In genomic region chr7:90984692-90985091, GRCh38 we compare ENCODE assay signal across 18 cellular contexts.
DNase-seq lines count a peak whose midpoint lies in the region; ATAC-seq, FAIRE-seq and TF ChIP-seq lines count a peak whose summit lies in the region.
"Had no signal": no experiment of that assay in that cellular context is flagged by ENCODE, and none has a peak within 500 bp of the region (broad histone marks: within the 10 kb centered on the region; RNA-seq: fewer than 3 reads in every experiment).

No MANE protein-coding gene starts in this region.

- TF ChIP-seq EP300 in A549 (IDR thresholded peaks at IDR 0.05) (no peak), ovary (IDR thresholded peaks at IDR 0.05) (no peak)

- in situ Hi-C loops in GM13977 (cut with MboI; ENCODE audit: low pct_unique_long_range_greater_than_20kb, low sequenced_read_pairs, unreplicated experiment), result no loop called here

- DNase-seq in A549 (ENCODE audit: low read depth in 1 of 2, low spot score in 1 of 2) (no peak), GM19239 (ENCODE audit: insufficient read length, low spot score) (no peak), astrocyte (ENCODE audit: low read depth) (no peak), ovary (no peak), RPMI8226 (no peak), GM13977 (ENCODE audit: low spot score) (no peak)
- DNase-seq: 8988T; C1 segment of cervical spinal cord; Calu3; CD4-positive, alpha-beta memory T cell; COR-L47; DMS53; DMS79 treated with DMSO at 0.1 percent for 48 hours; GF-D8; HFFc6 had no signal

- H3K4me2 ChIP-seq in A549 (no peak overlapping the region), astrocyte (ENCODE audit: low read length) (no peak overlapping the region)
- H3K4me2 ChIP-seq: GM23338 had no signal

- H3K36me3 ChIP-seq in astrocyte (ENCODE audit: insufficient read depth, low read length), result no peaks in the 10 kb centered on the region
- no peaks in the 10 kb centered on the region for H3K36me3 ChIP-seq in ovary
- H3K36me3 ChIP-seq: HAP-1 had no signal

- H3K36me3 Mint-ChIP-seq in astrocyte (ENCODE audit: low read depth, unreplicated experiment), result peaks cover 15% of the 10 kb centered on the region
- H3K36me3 Mint-ChIP-seq: CD4-positive, alpha-beta memory T cell had no signal

- TF ChIP-seq RAD21 in A549 (conservative IDR thresholded peaks at IDR 0.05 in 1 of 2, IDR thresholded peaks at IDR 0.05 in 1 of 2), result no peak

- CTCF ChIA-PET in A549 (lab: Yijun Ruan, JAX), result no interaction called here

- H3K4me1 Mint-ChIP-seq in astrocyte (ENCODE audit: low read depth, unreplicated experiment), result no peaks in the 10 kb centered on the region
- H3K4me1 Mint-ChIP-seq: CD4-positive, alpha-beta memory T cell; GM23338 had no signal

- H3K27ac ChIP-seq in A549 (no peak overlapping the region), astrocyte (ENCODE audit: low read depth, low read length) (no peak overlapping the region), ovary (no peak overlapping the region)

- H3K27ac Mint-ChIP-seq in astrocyte (ENCODE audit: unreplicated experiment), result no peak overlapping the region
- H3K27ac Mint-ChIP-seq: CD4-positive, alpha-beta memory T cell; GM23338; HFFc6 had no signal

- H3K9ac ChIP-seq in astrocyte (ENCODE audit: low read length), result no peak overlapping the region

- TF ChIP-seq POLR2A in A549 (IDR thresholded peaks at IDR 0.05; ENCODE audit: low read length) (no peak), ovary (IDR thresholded peaks at IDR 0.05) (no peak)

- ATAC-seq in A549, result no peak
- ATAC-seq: GM23338 had no signal

- H3K4me3 ChIP-seq in A549 (no peak overlapping the region), astrocyte (ENCODE audit: insufficient read depth, low read depth, low read length) (no peak overlapping the region), ovary (no peak overlapping the region)
- H3K4me3 ChIP-seq: GM23338, HAP-1 had no signal

- POLR2A ChIA-PET in A549 (lab: Yijun Ruan, JAX), result no interaction called here

- H3K27me3 ChIP-seq in astrocyte (ENCODE audit: insufficient read depth, low read length) (no peaks in the 10 kb centered on the region), ovary (no peaks in the 10 kb centered on the region)

- H3K27me3 Mint-ChIP-seq in astrocyte (ENCODE audit: low read depth, unreplicated experiment), result no peaks in the 10 kb centered on the region
- H3K27me3 Mint-ChIP-seq: CD4-positive, alpha-beta memory T cell had no signal

- WGBS in A549 (ENCODE audit: missing lambda C conversion rate), result 25% methylated on average over 1 of the region's 1 CpG
- WGBS in ovary, 3 donors, result 90 to 97% (median 94%) methylated on average over 1 of the region's 1 CpG

- H3K9me3 ChIP-seq in A549 (no peaks in the 10 kb centered on the region), astrocyte (ENCODE audit: insufficient read depth, low read depth, low read length) (peaks cover 3% of the 10 kb centered on the region), ovary (no peaks in the 10 kb centered on the region)
- H3K9me3 ChIP-seq: HAP-1 had no signal

- no peaks in the 10 kb centered on the region for H4K20me1 ChIP-seq in astrocyte (ENCODE audit: insufficient read depth, low read length)

- peaks cover 13% of the 10 kb centered on the region for H3K9me3 Mint-ChIP-seq in astrocyte (ENCODE audit: unreplicated experiment)

- no peaks in the 10 kb centered on the region for H3K79me2 ChIP-seq in astrocyte (ENCODE audit: insufficient read depth, low read length)

- H3K4me1 ChIP-seq in A549 (no peaks in the 10 kb centered on the region), astrocyte (ENCODE audit: insufficient read depth, low read length) (no peaks in the 10 kb centered on the region), ovary (ENCODE audit: insufficient read depth) (no peaks in the 10 kb centered on the region)

- intact Hi-C loops in ovary (cut with DNase I), result no loop called here

- TF ChIP-seq CTCF in A549 (IDR thresholded peaks at IDR 0.05) (no peak), astrocyte (IDR thresholded peaks at IDR 0.05; ENCODE audit: insufficient read depth, low read depth, low read length) (no peak), ovary (IDR thresholded peaks at IDR 0.05) (no peak), GM13977 (IDR thresholded peaks at IDR 0.05; ENCODE audit: extremely low read depth, insufficient read depth, missing control alignments) (no peak)

- FAIRE-seq in A549 (lab: Jason Lieb, UNC), result no peak
- peak; percentile 44 for FAIRE-seq in GM19239 (lab: Jason Lieb, UNC)
- FAIRE-seq in astrocyte (lab: Jason Lieb, UNC), result peak; percentile 5
- FAIRE-seq: H54 had no signal

- no peak overlapping the region for H3K4me3 Mint-ChIP-seq in astrocyte (ENCODE audit: unreplicated experiment)
- H3K4me3 Mint-ChIP-seq: CD4-positive, alpha-beta memory T cell; GM23338; HFFc6 had no signal

- no peak overlapping the region for H2AFZ ChIP-seq in astrocyte (ENCODE audit: low read depth, low read length)
- H2AFZ ChIP-seq: GM23338 had no signal

TF ChIP-seq in A549, 52 proteins besides CTCF, POLR2A, EP300 and RAD21:
- no peak for TF ChIP-seq HOXA7 (CRISPR knock-in tag; IDR thresholded peaks at IDR 0.05)
- no peak for TF ChIP-seq PHF8 (IDR thresholded peaks at IDR 0.05; ENCODE audit: borderline replicate concordance, low read depth)
- TF ChIP-seq CHD2 (IDR thresholded peaks at IDR 0.05; ENCODE audit: low read length, partially characterized antibody), result no peak
- peak; percentile 78 for TF ChIP-seq MAFK (IDR thresholded peaks at IDR 0.05; ENCODE audit: partially characterized antibody)
